In the genomic region with DNA sequence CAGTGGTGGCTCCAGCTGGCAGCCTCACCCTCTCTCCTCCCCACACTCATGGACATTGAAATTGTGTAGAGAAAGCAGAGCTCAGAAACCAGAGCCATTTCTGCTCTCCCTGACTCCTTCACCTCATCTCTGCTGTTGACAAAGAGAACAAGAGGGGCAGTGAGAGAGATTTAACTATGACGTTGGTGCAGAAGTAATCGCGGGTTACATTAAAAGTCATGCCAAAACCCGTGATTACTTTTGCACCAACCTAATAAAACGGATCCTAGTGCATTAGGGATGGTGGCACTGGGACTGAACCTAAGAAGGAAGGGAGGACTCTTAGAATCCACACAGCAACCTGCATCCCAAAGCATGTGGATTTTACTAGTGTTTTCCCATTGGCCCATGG, we compare ENCODE assay signal across 2 cellular contexts.
TF ChIP-seq lines count a peak whose summit lies in the region.

No MANE protein-coding gene starts in this region.

TF ChIP-seq in SK-N-SH treated with all-trans-retinoic acid at 6 μM for 48 hours, 23 proteins besides CTCF, POLR2A, EP300 and RAD21 (continued from another document):
- TF ChIP-seq TCF4 (CRISPR knock-in tag; IDR thresholded peaks at IDR 0.05; ENCODE audit: borderline replicate concordance): no peak
- no peak for TF ChIP-seq ISL1 (CRISPR knock-in tag; IDR thresholded peaks at IDR 0.05)
TF ChIP-seq in SK-N-SH treated with all-trans-retinoic acid at 6 μM for 48 hours: peak in this region for 1.

TF ChIP-seq in SK-N-SH, 30 proteins besides CTCF, POLR2A, EP300 and RAD21 (continued from another document):
- TF ChIP-seq MEF2A (IDR thresholded peaks at IDR 0.05; ENCODE audit: borderline replicate concordance, low read depth) (no peak), NFIC (IDR thresholded peaks at IDR 0.05; ENCODE audit: borderline replicate concordance) (no peak), JUND (IDR thresholded peaks at IDR 0.05) (no peak), RXRA (IDR thresholded peaks at IDR 0.05; ENCODE audit: borderline replicate concordance, low read depth) (no peak), FOSL2 (IDR thresholded peaks at IDR 0.05; ENCODE audit: borderline replicate concordance, low read depth) (no peak), GATA2 (CRISPR knock-in tag; IDR thresholded peaks at IDR 0.05) (no peak), YY1 (IDR thresholded peaks at IDR 0.05; ENCODE audit: low read depth) (no peak), RFX5 (IDR thresholded peaks at IDR 0.05; ENCODE audit: low read length) (no peak), CHD2 (IDR thresholded peaks at IDR 0.05; ENCODE audit: low read length, partially characterized antibody) (no peak), TAF1 (IDR thresholded peaks at IDR 0.05; ENCODE audit: borderline replicate concordance, low read depth, low read length) (no peak), MXI1 (IDR thresholded peaks at IDR 0.05; ENCODE audit: low read depth, low read length) (no peak), FOXM1 (IDR thresholded peaks at IDR 0.05; ENCODE audit: low read depth) (no peak), MAX (IDR thresholded peaks at IDR 0.05; ENCODE audit: low read depth) (no peak), RCOR1 (IDR thresholded peaks at IDR 0.05; ENCODE audit: low read length) (no peak), EZH2phosphoT487 (IDR thresholded peaks at IDR 0.05; ENCODE audit: borderline replicate concordance, low read depth) (no peak), GABPA (IDR thresholded peaks at IDR 0.05; ENCODE audit: low read depth) (no peak)
- TF ChIP-seq, protein P1, sequence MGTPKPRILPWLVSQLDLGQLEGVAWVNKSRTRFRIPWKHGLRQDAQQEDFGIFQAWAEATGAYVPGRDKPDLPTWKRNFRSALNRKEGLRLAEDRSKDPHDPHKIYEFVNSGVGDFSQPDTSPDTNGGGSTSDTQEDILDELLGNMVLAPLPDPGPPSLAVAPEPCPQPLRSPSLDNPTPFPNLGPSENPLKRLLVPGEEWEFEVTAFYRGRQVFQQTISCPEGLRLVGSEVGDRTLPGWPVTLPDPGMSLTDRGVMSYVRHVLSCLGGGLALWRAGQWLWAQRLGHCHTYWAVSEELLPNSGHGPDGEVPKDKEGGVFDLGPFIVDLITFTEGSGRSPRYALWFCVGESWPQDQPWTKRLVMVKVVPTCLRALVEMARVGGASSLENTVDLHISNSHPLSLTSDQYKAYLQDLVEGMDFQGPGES (IDR thresholded peaks at IDR 0.05; ENCODE audit: low read depth, low read length): no peak
- TF ChIP-seq, protein P2, sequence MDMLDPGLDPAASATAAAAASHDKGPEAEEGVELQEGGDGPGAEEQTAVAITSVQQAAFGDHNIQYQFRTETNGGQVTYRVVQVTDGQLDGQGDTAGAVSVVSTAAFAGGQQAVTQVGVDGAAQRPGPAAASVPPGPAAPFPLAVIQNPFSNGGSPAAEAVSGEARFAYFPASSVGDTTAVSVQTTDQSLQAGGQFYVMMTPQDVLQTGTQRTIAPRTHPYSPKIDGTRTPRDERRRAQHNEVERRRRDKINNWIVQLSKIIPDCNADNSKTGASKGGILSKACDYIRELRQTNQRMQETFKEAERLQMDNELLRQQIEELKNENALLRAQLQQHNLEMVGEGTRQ (IDR thresholded peaks at IDR 0.05; ENCODE audit: borderline replicate concordance, low read depth, low read length): no peak
